In genomic region chr7:130272456-130273080, GRCh38 we compare ENCODE assay signal across 8 cellular contexts. TPM values are rescaled to one million over a fixed set of nuclear protein-coding genes. Genes with fewer than 3 reads are reported as not detected.
DNase-seq lines count a peak whose midpoint lies in the region; ATAC-seq and TF ChIP-seq lines count a peak whose summit lies in the region.

No MANE protein-coding gene starts in this region.

- H3K4me1 ChIP-seq in uterus = no peaks in the 10 kb centered on the region

- intact Hi-C loops in activated CD4-positive, alpha-beta T cell treated with anti-CD3 and anti-CD28 coated beads, Interleukin-2, amount 10 ng/mL, durations not matched to agents 24 days and 14 days (cut with micrococcal nuclease) = loop anchor here (1.0 to 10.0 kb wide), 2 partner anchors 92 to 212 kb away; no protein-coding TSS in a partner anchor
- intact Hi-C loops in uterus (cut with DNase I; ENCODE audit: low total_unique reads) = loop anchor here (10.0 kb wide), 1 partner anchor 212 kb away; no protein-coding TSS in a partner anchor

- no peak for DNase-seq in activated CD4-positive, alpha-beta T cell treated with anti-CD3 and anti-CD28 coated beads, Interleukin-2, amount 10 ng/mL, durations not matched to agents 24 days and 14 days
- DNase-seq in activated CD4-positive, alpha-beta T cell treated with anti-CD3 and anti-CD28 coated beads for 48 hours = no peak
- DNase-seq in WTC11 (ENCODE audit: low spot score) = peak; percentile 29
- DNase-seq in left kidney (ENCODE audit: low read depth, low spot score) = peak; percentile 51
- no peak for DNase-seq in uterus
- no peak for DNase-seq in stimulated activated naive B cell treated with anti-CD40 and anti-IgM and Interleukin-4, amounts not matched to agents 10 μg/mL and 1 μg/mL and 100 μg/mL, for 72 hours
- no peak for DNase-seq in cerebellar cortex (ENCODE audit: low spot score)

- TF ChIP-seq CTCF in WTC11 (IDR thresholded peaks at IDR 0.05) = no peak
- TF ChIP-seq CTCF in uterus (IDR thresholded peaks at IDR 0.05) = no peak

- no peaks in the 10 kb centered on the region for H3K9me3 Mint-ChIP-seq in activated CD4-positive, alpha-beta T cell treated with anti-CD3 and anti-CD28 coated beads, Interleukin-2, amount 10 ng/mL, durations not matched to agents 24 days and 14 days
- peaks cover 8% of the 10 kb centered on the region; the same call in 1 of the 2 replicates for H3K9me3 Mint-ChIP-seq in WTC11
- H3K9me3 Mint-ChIP-seq in stimulated activated naive B cell treated with anti-CD40 and anti-IgM and Interleukin-4, amounts not matched to agents 10 μg/mL and 1 μg/mL and 100 μg/mL, for 72 hours = no peaks in the 10 kb centered on the region

- POLR2A ChIA-PET in WTC11 (lab: Charles Lee) = interaction anchor here (0.8 to 2.1 kb wide), 8 partner anchors 9 to 203 kb away, joined by 3 to 10 read pairs (median 4); partner anchors contain the start of gene TMEM209

- H3K36me3 Mint-ChIP-seq in activated CD4-positive, alpha-beta T cell treated with anti-CD3 and anti-CD28 coated beads, Interleukin-2, amount 10 ng/mL, durations not matched to agents 24 days and 14 days (ENCODE audit: low read depth) = no peaks in the 10 kb centered on the region
- H3K36me3 Mint-ChIP-seq in WTC11 = no peaks in the 10 kb centered on the region
- H3K36me3 Mint-ChIP-seq in stimulated activated naive B cell treated with anti-CD40 and anti-IgM and Interleukin-4, amounts not matched to agents 10 μg/mL and 1 μg/mL and 100 μg/mL, for 72 hours = no peaks in the 10 kb centered on the region

- peak overlapping the region; percentile 19 for H3K4me3 Mint-ChIP-seq in activated CD4-positive, alpha-beta T cell treated with anti-CD3 and anti-CD28 coated beads, Interleukin-2, amount 10 ng/mL, durations not matched to agents 24 days and 14 days
- H3K4me3 Mint-ChIP-seq in WTC11 = peak overlapping the region; percentile 59
- no peak overlapping the region for H3K4me3 Mint-ChIP-seq in stimulated activated naive B cell treated with anti-CD40 and anti-IgM and Interleukin-4, amounts not matched to agents 10 μg/mL and 1 μg/mL and 100 μg/mL, for 72 hours

- CTCF ChIA-PET in WTC11 (lab: Charles Lee) = interaction anchor here (0.6 to 2.1 kb wide), 10 partner anchors 10 to 690 kb away, joined by 3 to 11 read pairs (median 4); partner anchors contain the start of gene CEP41

- H3K27ac ChIP-seq in uterus = peak overlapping the region; percentile 74 to 86

- H3K27ac Mint-ChIP-seq in activated CD4-positive, alpha-beta T cell treated with anti-CD3 and anti-CD28 coated beads, Interleukin-2, amount 10 ng/mL, durations not matched to agents 24 days and 14 days = no peak overlapping the region
- peak overlapping the region; percentile 98 for H3K27ac Mint-ChIP-seq in WTC11
- H3K27ac Mint-ChIP-seq in stimulated activated naive B cell treated with anti-CD40 and anti-IgM and Interleukin-4, amounts not matched to agents 10 μg/mL and 1 μg/mL and 100 μg/mL, for 72 hours = no peak overlapping the region

- TF ChIP-seq POLR2A in uterus (IDR thresholded peaks at IDR 0.05) = no peak

- no peaks in the 10 kb centered on the region for H3K27me3 Mint-ChIP-seq in activated CD4-positive, alpha-beta T cell treated with anti-CD3 and anti-CD28 coated beads, Interleukin-2, amount 10 ng/mL, durations not matched to agents 24 days and 14 days
- peaks cover 6% of the 10 kb centered on the region for H3K27me3 Mint-ChIP-seq in WTC11 (ENCODE audit: low read depth)
- peaks cover 29 to 33% of the 10 kb centered on the region in 2 donors for H3K27me3 Mint-ChIP-seq in stimulated activated naive B cell treated with anti-CD40 and anti-IgM and Interleukin-4, amounts not matched to agents 10 μg/mL and 1 μg/mL and 100 μg/mL, for 72 hours

- H3K36me3 ChIP-seq in uterus = no peaks in the 10 kb centered on the region

- ATAC-seq in WTC11 (peak; percentile 10), HG03280 (IDR thresholded peaks at IDR 0.05; ENCODE audit: unreplicated experiment) (no peak)
- no peak for ATAC-seq in stimulated activated naive B cell treated with anti-CD40 and anti-IgM and Interleukin-4, amounts not matched to agents 10 μg/mL and 1 μg/mL and 100 μg/mL, for 72 hours (replicated peaks)

- peaks cover 18% of the 10 kb centered on the region for H3K4me1 Mint-ChIP-seq in activated CD4-positive, alpha-beta T cell treated with anti-CD3 and anti-CD28 coated beads, Interleukin-2, amount 10 ng/mL, durations not matched to agents 24 days and 14 days
- peaks cover 70% of the 10 kb centered on the region for H3K4me1 Mint-ChIP-seq in WTC11
- H3K4me1 Mint-ChIP-seq in stimulated activated naive B cell treated with anti-CD40 and anti-IgM and Interleukin-4, amounts not matched to agents 10 μg/mL and 1 μg/mL and 100 μg/mL, for 72 hours = peaks cover 0 to 6% of the 10 kb centered on the region in 2 donors

- no peaks in the 10 kb centered on the region for H3K9me3 ChIP-seq in uterus

- no peaks in the 10 kb centered on the region for H3K27me3 ChIP-seq in uterus

- peak overlapping the region; percentile 28 to 29 for H3K4me3 ChIP-seq in uterus

TF ChIP-seq in WTC11, 78 proteins besides CTCF, POLR2A, EP300 and RAD21:
- TF ChIP-seq NR1H2 (CRISPR knock-in tag; IDR thresholded peaks at IDR 0.05) (no peak), ZNF263 (CRISPR knock-in tag; IDR thresholded peaks at IDR 0.05; ENCODE audit: low read depth) (no peak), CREM (CRISPR knock-in tag; IDR thresholded peaks at IDR 0.05) (peak; percentile 37; the same call in 1 of the 2 replicates), ZNF232 (CRISPR knock-in tag; IDR thresholded peaks at IDR 0.05) (peak; percentile 37; the same call in 1 of the 2 replicates), ZNF423 (CRISPR knock-in tag; IDR thresholded peaks at IDR 0.05) (no peak), ETV6 (CRISPR knock-in tag; IDR thresholded peaks at IDR 0.05) (0 out of 2 replicates have a peak, but pooled peaks have one; percentile 42), FOXP1 (CRISPR knock-in tag; IDR thresholded peaks at IDR 0.05; ENCODE audit: borderline replicate concordance) (peak; percentile 35; the same call in 1 of the 2 replicates), ZBTB43 (CRISPR knock-in tag; IDR thresholded peaks at IDR 0.05) (0 out of 2 replicates have a peak, but pooled peaks have one; percentile 30), HMGA2 (CRISPR knock-in tag; IDR thresholded peaks at IDR 0.05) (0 out of 2 replicates have a peak, but pooled peaks have one; percentile 11), ESRRA (CRISPR knock-in tag; IDR thresholded peaks at IDR 0.05; ENCODE audit: borderline replicate concordance) (0 out of 2 replicates have a peak, but pooled peaks have one; percentile 26)
TF ChIP-seq in WTC11: peak in this region for 7.

RNA-seq across cellular contexts. Expression of gene CPA2, which starts 5.9 kb away (rescaled TPM):
- 0.14 TPM in 2 replicates for total RNA-seq in activated CD4-positive, alpha-beta T cell treated with anti-CD3 and anti-CD28 coated beads, Interleukin-2, amount 10 ng/mL, durations not matched to agents 24 days and 14 days
- total RNA-seq in WTC11 (2021) (0.90 to 2.3 TPM (median 1.3 TPM) in 3 replicates), uterus (1 to 10 TPM in 1 of 4 donors, not detected in 3; 1.2 TPM)

RNA-seq across cellular contexts. Expression of gene CPA4, which starts 20.4 kb away (rescaled TPM):
- total RNA-seq in activated CD4-positive, alpha-beta T cell treated with anti-CD3 and anti-CD28 coated beads, Interleukin-2, amount 10 ng/mL, durations not matched to agents 24 days and 14 days = not detected in 2 replicates
- total RNA-seq in WTC11 (2021) (0.11 TPM in 2 of 3 replicates, not detected in the other), uterus (1 to 10 TPM in 1 of 4 donors, not detected in 3; 1.3 TPM)

Comparison
In these comparisons a context has a peak if more than half of its experiments do, and no peak if none do; other contexts are left out.
1. DNase-seq: peak in WTC11 (single experiment) and left kidney (single experiment); none in activated CD4-positive, alpha-beta T cell treated with anti-CD3 and anti-CD28 coated beads, Interleukin-2, amount 10 ng/mL, durations not matched to agents 24 days and 14 days (single experiment), activated CD4-positive, alpha-beta T cell treated with anti-CD3 and anti-CD28 coated beads for 48 hours (single experiment), uterus (0 of 2), stimulated activated naive B cell treated with anti-CD40 and anti-IgM and Interleukin-4, amounts not matched to agents 10 μg/mL and 1 μg/mL and 100 μg/mL, for 72 hours (single experiment) and cerebellar cortex (single experiment).
2. H3K4me3 Mint-ChIP-seq: peak in activated CD4-positive, alpha-beta T cell treated with anti-CD3 and anti-CD28 coated beads, Interleukin-2, amount 10 ng/mL, durations not matched to agents 24 days and 14 days (single experiment) and WTC11 (single experiment); none in stimulated activated naive B cell treated with anti-CD40 and anti-IgM and Interleukin-4, amounts not matched to agents 10 μg/mL and 1 μg/mL and 100 μg/mL, for 72 hours (0 of 2).